Comparison of ENCODE assay signal across 1 cellular context in genomic region chr1:98090351-98090750, GRCh38.
TF ChIP-seq lines count a peak whose summit lies in the region.

No MANE protein-coding gene starts in this region.

TF ChIP-seq in IMR-90, 13 proteins besides CTCF, POLR2A, EP300 and RAD21:
- TF ChIP-seq CEBPB (IDR thresholded peaks at IDR 0.05; ENCODE audit: low read depth, low read length) (0 out of 2 replicates have a peak, but pooled peaks have one; percentile 12), FOS (IDR thresholded peaks at IDR 0.05; ENCODE audit: low read depth, low read length) (no peak)
TF ChIP-seq in IMR-90: peak in this region for 1.
